ENCODE assay signal across 20 cellular contexts in genomic region chr11:70557742-70558485, GRCh38.
"Had no signal": no experiment of that assay in that cellular context is flagged by ENCODE, and none has a peak within 500 bp of the region (broad histone marks: within the 10 kb centered on the region; RNA-seq: fewer than 3 reads in every experiment).

No MANE protein-coding gene starts in this region.

- H3K9me3 ChIP-seq: gastroesophageal sphincter, prostate gland, right lobe of liver, spleen had no signal

- DNase-seq: activated CD4-positive, alpha-beta memory T cell treated with anti-CD3 and anti-CD28 coated beads, Interleukin-2, amount 10 ng/mL, durations not matched to agents 7 days and 5 days; activated effector memory CD4-positive, alpha-beta T cell treated with Interleukin-2 at 50 U/mL for 16 hours; activated naive CD4-positive, alpha-beta T cell treated with anti-CD3 and anti-CD28 coated beads, Interleukin-2, amount 50 U/mL, for 16 hours; activated T-cell treated with anti-CD3 and anti-CD28 coated beads, Interleukin-2, amount 50 U/mL, for 4 hours; cerebellar nuclear complex; dermis blood vessel endothelial cell; effector memory CD8-positive, alpha-beta T cell; naive B cell; nucleus accumbens; spleen; stimulated activated CD4-positive, alpha-beta T cell treated with anti-CD3 and anti-CD28 coated beads, Interleukin-1b, Interleukin-23, amount 100 ng/mL, for 48 hours; stimulated activated naive CD8-positive, alpha-beta T cell treated with anti-CD3 and anti-CD28 coated beads, Interleukin-15, amount 100 ng/mL, for 72 hours; T-helper 1 cell; WERI-Rb-1 had no signal

- H3K4me1 ChIP-seq: gastroesophageal sphincter, prostate gland, right lobe of liver, spleen had no signal

- H3K27me3 ChIP-seq: gastroesophageal sphincter, right lobe of liver had no signal

- H3K4me3 ChIP-seq: gastroesophageal sphincter, prostate gland, right lobe of liver, spleen had no signal

- H3K27ac ChIP-seq: epithelial cell of prostate, gastroesophageal sphincter, prostate gland, right lobe of liver, spleen, WERI-Rb-1 had no signal

- ATAC-seq: activated T-cell treated with anti-CD3 and anti-CD28 coated beads, Interleukin-2, amount 50 U/mL, for 4 hours; effector memory CD8-positive, alpha-beta T cell; gastroesophageal sphincter; left lobe of liver; right lobe of liver; SK-N-SH treated with all-trans-retinoic acid at 6 μM for 48 hours; stimulated activated naive CD8-positive, alpha-beta T cell treated with anti-CD3 and anti-CD28 coated beads, Interleukin-15, amount 100 ng/mL, for 72 hours had no signal

- H3K36me3 ChIP-seq: gastroesophageal sphincter, prostate gland, right lobe of liver, spleen, WERI-Rb-1 had no signal
